Comparison of ENCODE assay signal across 8 cellular contexts in the genomic region with DNA sequence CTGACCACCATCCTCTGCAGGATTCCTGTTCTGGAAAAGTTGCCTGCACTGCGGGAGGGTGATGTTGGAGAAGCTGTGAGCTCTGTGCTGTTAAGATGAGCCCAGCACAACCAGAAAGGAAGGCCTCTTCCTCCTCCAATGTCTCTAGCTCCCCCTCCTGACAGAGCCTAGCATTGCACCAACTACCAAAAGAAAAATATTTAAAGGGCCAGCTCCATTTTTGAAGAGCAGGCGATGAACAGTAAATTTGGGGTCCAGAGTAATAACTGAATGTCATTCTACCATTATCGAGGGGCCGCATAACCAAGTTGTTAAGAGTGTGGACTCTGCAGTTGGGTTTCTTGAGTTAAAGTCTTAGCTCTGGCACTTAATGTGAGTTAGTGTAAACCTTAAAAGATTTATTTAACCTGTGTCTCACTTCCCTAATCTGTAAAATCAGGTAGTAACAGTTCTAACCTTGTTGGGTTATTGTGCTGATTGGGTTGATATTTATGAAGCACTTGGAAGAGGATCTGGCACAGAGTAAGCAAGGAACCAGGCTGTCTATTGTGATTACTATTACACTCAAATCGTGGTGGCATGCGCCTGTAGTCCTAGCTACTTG. TPM values are rescaled to one million over a fixed set of nuclear protein-coding genes. Genes with fewer than 3 reads are reported as not detected.
DNase-seq lines count a peak whose midpoint lies in the region; ATAC-seq lines count a peak whose summit lies in the region.

No MANE protein-coding gene starts in this region.

- no peaks in the 10 kb centered on the region for H3K9me3 Mint-ChIP-seq in activated CD8-positive, alpha-beta T cell treated with anti-CD3 and anti-CD28 coated beads, Interleukin-2, amount 10 ng/mL, durations not matched to agents 7 days and 5 days (ENCODE audit: insufficient read depth)
- no peaks in the 10 kb centered on the region for H3K9me3 Mint-ChIP-seq in effector memory CD8-positive, alpha-beta T cell

- peaks cover 5% of the 10 kb centered on the region for H3K36me3 Mint-ChIP-seq in activated CD8-positive, alpha-beta T cell treated with anti-CD3 and anti-CD28 coated beads, Interleukin-2, amount 10 ng/mL, durations not matched to agents 7 days and 5 days (ENCODE audit: low read depth)
- no peaks in the 10 kb centered on the region for H3K36me3 Mint-ChIP-seq in effector memory CD8-positive, alpha-beta T cell (ENCODE audit: insufficient read depth)

- POLR2A ChIA-PET in activated CD8-positive, alpha-beta T cell treated with anti-CD3 and anti-CD28 coated beads, Interleukin-2, amount 10 ng/mL, durations not matched to agents 7 days and 5 days (lab: Charles Lee) = interaction anchor here (0.6 to 2.3 kb wide), 11 partner anchors 8 to 321 kb away, joined by 3 to 27 read pairs (median 3); partner anchors contain the start of gene ATP6V1G1

- CTCF ChIA-PET in activated CD8-positive, alpha-beta T cell treated with anti-CD3 and anti-CD28 coated beads, Interleukin-2, amount 10 ng/mL, durations not matched to agents 7 days and 5 days (lab: Charles Lee) = interaction anchor here (0.7 to 6.4 kb wide), 89 partner anchors 8 to 873 kb away, joined by 3 to 292 read pairs (median 5); partner anchors contain the start of genes ATP6V1G1, TMEM268 and WHRN

- ATAC-seq in HG03354 (IDR thresholded peaks at IDR 0.05; ENCODE audit: poor library complexity, severe bottlenecking, unreplicated experiment) = peak; percentile 88
- peak; percentile 84 for ATAC-seq in activated CD8-positive, alpha-beta T cell treated with anti-CD3 and anti-CD28 coated beads, Interleukin-2, amount 10 ng/mL, durations not matched to agents 7 days and 5 days
- ATAC-seq in effector memory CD8-positive, alpha-beta T cell (replicated peaks) = peak; percentile 92

- DNase-seq in SIG-M5 treated with dmso at 0.1 percent for 504 hours (lab: John Stamatoyannopoulos, UW; ENCODE audit: unreplicated experiment) (peak; percentile 80), SIG-M5 (lab: John Stamatoyannopoulos, UW) (no peak), NCI-H82 treated with DMSO at 0.1 percent for 48 hours (lab: John Stamatoyannopoulos, UW; ENCODE audit: unreplicated experiment) (peak; percentile 61), mesenteric fat pad (ENCODE audit: low spot score) (peak; percentile 26)
- DNase-seq in activated CD8-positive, alpha-beta T cell treated with anti-CD3 and anti-CD28 coated beads, Interleukin-2, amount 10 ng/mL, durations not matched to agents 7 days and 5 days = peak; percentile 92
- peak; percentile 84 to 90 (median 85) for DNase-seq in effector memory CD8-positive, alpha-beta T cell
- peak; percentile 65 to 67 for DNase-seq in stimulated activated CD8-positive, alpha-beta memory T cell treated with anti-CD3 and anti-CD28 coated beads, Interleukin-4, amount 100 ng/mL, for 1 hour (ENCODE audit: low read depth in 2 of 2, low spot score in 1 of 2)

- peaks cover 19% of the 10 kb centered on the region for H3K4me1 Mint-ChIP-seq in activated CD8-positive, alpha-beta T cell treated with anti-CD3 and anti-CD28 coated beads, Interleukin-2, amount 10 ng/mL, durations not matched to agents 7 days and 5 days (ENCODE audit: low read depth)
- H3K4me1 Mint-ChIP-seq in effector memory CD8-positive, alpha-beta T cell (ENCODE audit: low read depth in 2 of 2) = no peaks in the 10 kb centered on the region

- no peak overlapping the region for H3K4me3 Mint-ChIP-seq in activated CD8-positive, alpha-beta T cell treated with anti-CD3 and anti-CD28 coated beads, Interleukin-2, amount 10 ng/mL, durations not matched to agents 7 days and 5 days
- H3K4me3 Mint-ChIP-seq in effector memory CD8-positive, alpha-beta T cell = no peak overlapping the region

- no peaks in the 10 kb centered on the region for H3K27me3 Mint-ChIP-seq in activated CD8-positive, alpha-beta T cell treated with anti-CD3 and anti-CD28 coated beads, Interleukin-2, amount 10 ng/mL, durations not matched to agents 7 days and 5 days (ENCODE audit: low read depth)
- no peaks in the 10 kb centered on the region for H3K27me3 Mint-ChIP-seq in effector memory CD8-positive, alpha-beta T cell

- peak overlapping the region; percentile 70 for H3K27ac Mint-ChIP-seq in activated CD8-positive, alpha-beta T cell treated with anti-CD3 and anti-CD28 coated beads, Interleukin-2, amount 10 ng/mL, durations not matched to agents 7 days and 5 days
- H3K27ac Mint-ChIP-seq in effector memory CD8-positive, alpha-beta T cell = peak overlapping the region in 1 of 2 donors; percentile 35

RNA-seq across cellular contexts. Expression of gene TEX53, which starts 3.9 kb away (rescaled TPM):
- total RNA-seq in activated CD8-positive, alpha-beta T cell treated with anti-CD3 and anti-CD28 coated beads, Interleukin-2, amount 10 ng/mL, durations not matched to agents 7 days and 5 days = not detected
- not detected for total RNA-seq in mesenteric fat pad

RNA-seq across cellular contexts. Expression of gene TEX48, which starts 28.3 kb away (rescaled TPM):
- total RNA-seq in activated CD8-positive, alpha-beta T cell treated with anti-CD3 and anti-CD28 coated beads, Interleukin-2, amount 10 ng/mL, durations not matched to agents 7 days and 5 days = 1 to 10 TPM in 1 of 2 experiments, under 1 TPM in 1; 0.61 to 1.7 TPM
- total RNA-seq in mesenteric fat pad = not detected

RNA-seq across cellular contexts. Expression of gene TMEM268, which starts 42.6 kb away (rescaled TPM):
- total RNA-seq in activated CD8-positive, alpha-beta T cell treated with anti-CD3 and anti-CD28 coated beads, Interleukin-2, amount 10 ng/mL, durations not matched to agents 7 days and 5 days = 10 to 100 TPM; 21.3 to 23.3 TPM
- 32.7 TPM for total RNA-seq in mesenteric fat pad
